ENCODE assay signal across 41 cellular contexts in genomic region chr11:126971305-126971704, GRCh38. TPM values are rescaled to one million over a fixed set of nuclear protein-coding genes. Genes with fewer than 3 reads are reported as not detected.
"Had no signal": no experiment of that assay in that cellular context is flagged by ENCODE, and none has a peak within 500 bp of the region (broad histone marks: within the 10 kb centered on the region; RNA-seq: fewer than 3 reads in every experiment).

No MANE protein-coding gene starts in this region.

- ATAC-seq: activated naive CD4-positive, alpha-beta T cell treated with anti-CD3 and anti-CD28 coated beads, Interleukin-2, amount 50 U/mL, for 72 hours; activated naive CD8-positive, alpha-beta T cell treated with anti-CD3 and anti-CD28 coated beads, Interleukin-2, amount 50 U/mL, for 24 hours; activated T-cell treated with anti-CD3 and anti-CD28 coated beads, Interleukin-2, amount 50 U/mL, for 4 hours; activated T-cell treated with anti-CD3 and anti-CD28 coated beads, Interleukin-2, amount 50 U/mL, for 72 hours; activated T-helper 17 cell treated with anti-CD3 and anti-CD28 coated beads, Interleukin-2, amount 50 U/mL, for 72 hours; body of pancreas had no signal

- H3K9me3 ChIP-seq: adrenal gland, ascending aorta, body of pancreas, breast epithelium had no signal

- DNase-seq: activated effector memory CD4-positive, alpha-beta T cell treated with anti-CD3 and anti-CD28 coated beads, Interleukin-2, amount 50 U/mL, for 16 hours; activated effector memory CD4-positive, alpha-beta T cell treated with Interleukin-2 at 50 U/mL for 16 hours; activated gamma-delta T cell; activated gamma-delta T cell treated with Interleukin-2 at 50 U/mL for 16 hours; activated naive CD4-positive, alpha-beta T cell; activated naive CD4-positive, alpha-beta T cell treated with anti-CD3 and anti-CD28 coated beads for 36 hours; activated naive CD4-positive, alpha-beta T cell treated with anti-CD3 and anti-CD28 coated beads, Interleukin-2, amount 10 ng/mL, durations not matched to agents 7 days and 5 days; activated naive CD4-positive, alpha-beta T cell treated with anti-CD3 and anti-CD28 coated beads, Interleukin-2, amount 50 U/mL, for 16 hours; activated naive CD4-positive, alpha-beta T cell treated with Interleukin-2 at 50 U/mL for 16 hours; activated naive CD8-positive, alpha-beta T cell treated with anti-CD3 and anti-CD28 coated beads for 36 hours; activated naive CD8-positive, alpha-beta T cell treated with anti-CD3 and anti-CD28 coated beads, Interleukin-2, amount 10 ng/mL, durations not matched to agents 7 days and 5 days; activated naive CD8-positive, alpha-beta T cell treated with anti-CD3 and anti-CD28 coated beads, Interleukin-2, amount 50 U/mL, for 24 hours; activated T-cell treated with anti-CD3 and anti-CD28 coated beads for 4 hours; activated T-cell treated with anti-CD3 and anti-CD28 coated beads, Interleukin-2, amount 50 U/mL, for 1 hour; activated T-cell treated with anti-CD3 and anti-CD28 coated beads, Interleukin-2, amount 50 U/mL, for 24 hours; activated T-cell treated with anti-CD3 and anti-CD28 coated beads, Interleukin-2, amount 50 U/mL, for 4 hours; activated T-cell treated with anti-CD3 and anti-CD28 coated beads, Interleukin-2, amount 50 U/mL, for 48 hours; activated T-cell treated with anti-CD3 and anti-CD28 coated beads, Interleukin-2, amount 50 U/mL, for 72 hours; adrenal gland; amniotic stem cell; amygdala; anterior cingulate cortex; aorta; body of pancreas; brain microvascular endothelial cell; caudate nucleus; central memory CD4-positive, alpha-beta T cell; cerebellar nuclear complex had no signal

- H3K9me3 Mint-ChIP-seq: activated naive CD4-positive, alpha-beta T cell treated with anti-CD3 and anti-CD28 coated beads for 36 hours; activated naive CD4-positive, alpha-beta T cell treated with anti-CD3 and anti-CD28 coated beads, Interleukin-2, amount 10 ng/mL, durations not matched to agents 7 days and 5 days; activated naive CD4-positive, alpha-beta T cell treated with anti-CD3 and anti-CD28 coated beads, Interleukin-2, amount 50 U/mL, for 24 hours; activated naive CD8-positive, alpha-beta T cell treated with anti-CD3 and anti-CD28 coated beads, Interleukin-2, amount 10 ng/mL, durations not matched to agents 7 days and 5 days; activated naive CD8-positive, alpha-beta T cell treated with anti-CD3 and anti-CD28 coated beads, Interleukin-2, amount 50 U/mL, for 24 hours; activated T-cell treated with anti-CD3 and anti-CD28 coated beads, Interleukin-2, amount 50 U/mL, for 24 hours; activated T-cell treated with anti-CD3 and anti-CD28 coated beads, Interleukin-2, amount 50 U/mL, for 4 hours; activated T-cell treated with anti-CD3 and anti-CD28 coated beads, Interleukin-2, amount 50 U/mL, for 72 hours; activated T-helper 1 cell treated with anti-CD3 and anti-CD28 coated beads, Interleukin-12 subunit alpha, Interleukin-12 subunit beta, Interleukin-2, Interleukin-4 antibody, amounts not matched to agents 30 ng/mL and 10 ng/mL and 1 ng/mL, durations not matched to agents 14 hours and 24 hours and 36 hours; activated T-helper 2 cell treated with anti-CD3 and anti-CD28 coated beads, Interferon-gamma antibody, Interleukin-2, Interleukin-4, amounts not matched to agents 10 μg/mL and 5 μg/mL and 100 μg/mL, durations not matched to agents 14 hours and 24 hours and 36 hours had no signal

- H3K36me3 Mint-ChIP-seq: activated naive CD4-positive, alpha-beta T cell treated with anti-CD3 and anti-CD28 coated beads, Interleukin-2, amount 10 ng/mL, durations not matched to agents 7 days and 5 days; activated naive CD4-positive, alpha-beta T cell treated with anti-CD3 and anti-CD28 coated beads, Interleukin-2, amount 50 U/mL, for 24 hours; activated naive CD4-positive, alpha-beta T cell treated with anti-CD3 and anti-CD28 coated beads, Interleukin-2, amount 50 U/mL, for 72 hours; activated naive CD8-positive, alpha-beta T cell; activated naive CD8-positive, alpha-beta T cell treated with anti-CD3 and anti-CD28 coated beads for 36 hours; activated naive CD8-positive, alpha-beta T cell treated with anti-CD3 and anti-CD28 coated beads, Interleukin-2, amount 10 ng/mL, durations not matched to agents 7 days and 5 days had no signal

- H3K4me3 ChIP-seq: adrenal gland, ascending aorta, body of pancreas, breast epithelium, cardiac muscle cell had no signal

- H3K4me3 Mint-ChIP-seq: activated naive CD4-positive, alpha-beta T cell treated with anti-CD3 and anti-CD28 coated beads for 36 hours; activated naive CD4-positive, alpha-beta T cell treated with anti-CD3 and anti-CD28 coated beads, Interleukin-2, amount 10 ng/mL, durations not matched to agents 7 days and 5 days; activated naive CD4-positive, alpha-beta T cell treated with anti-CD3 and anti-CD28 coated beads, Interleukin-2, amount 50 U/mL, for 24 hours; activated naive CD8-positive, alpha-beta T cell; activated naive CD8-positive, alpha-beta T cell treated with anti-CD3 and anti-CD28 coated beads for 36 hours; activated naive CD8-positive, alpha-beta T cell treated with anti-CD3 and anti-CD28 coated beads, Interleukin-2, amount 10 ng/mL, durations not matched to agents 7 days and 5 days; activated naive CD8-positive, alpha-beta T cell treated with anti-CD3 and anti-CD28 coated beads, Interleukin-2, amount 50 U/mL, for 24 hours; activated T-cell treated with anti-CD3 and anti-CD28 coated beads, Interleukin-2, amount 50 U/mL, for 24 hours; activated T-cell treated with anti-CD3 and anti-CD28 coated beads, Interleukin-2, amount 50 U/mL, for 4 hours; activated T-cell treated with anti-CD3 and anti-CD28 coated beads, Interleukin-2, amount 50 U/mL, for 72 hours; activated T-helper 1 cell treated with anti-CD3 and anti-CD28 coated beads, Interleukin-12 subunit alpha, Interleukin-12 subunit beta, Interleukin-2, Interleukin-4 antibody, amounts not matched to agents 30 ng/mL and 10 ng/mL and 1 ng/mL, durations not matched to agents 14 hours and 24 hours and 36 hours; activated T-helper 17 cell treated with anti-CD3 and anti-CD28 coated beads, Interleukin-2, amount 50 U/mL, for 72 hours; brain; central memory CD8-positive, alpha-beta T cell had no signal

- H3K27ac ChIP-seq: adrenal gland, ascending aorta, body of pancreas, brain microvascular endothelial cell, breast epithelium, cardiac muscle cell had no signal

- H3K27me3 Mint-ChIP-seq: brain had no signal

- H3K36me3 ChIP-seq: adrenal gland, ascending aorta, brain microvascular endothelial cell, breast epithelium, cardiac muscle cell had no signal

- H3K4me1 Mint-ChIP-seq: activated naive CD4-positive, alpha-beta T cell treated with anti-CD3 and anti-CD28 coated beads, Interleukin-2, amount 10 ng/mL, durations not matched to agents 7 days and 5 days; activated naive CD4-positive, alpha-beta T cell treated with anti-CD3 and anti-CD28 coated beads, Interleukin-2, amount 50 U/mL, for 24 hours; activated naive CD8-positive, alpha-beta T cell treated with anti-CD3 and anti-CD28 coated beads for 36 hours; activated naive CD8-positive, alpha-beta T cell treated with anti-CD3 and anti-CD28 coated beads, Interleukin-2, amount 10 ng/mL, durations not matched to agents 7 days and 5 days; activated naive CD8-positive, alpha-beta T cell treated with anti-CD3 and anti-CD28 coated beads, Interleukin-2, amount 50 U/mL, for 24 hours; activated T-helper 17 cell treated with anti-CD3 and anti-CD28 coated beads, Interleukin-2, amount 50 U/mL, for 72 hours; central memory CD8-positive, alpha-beta T cell had no signal

- H3K27me3 ChIP-seq: adrenal gland, ascending aorta, body of pancreas, brain microvascular endothelial cell had no signal

- H3K4me1 ChIP-seq: adrenal gland, ascending aorta, body of pancreas, breast epithelium had no signal

- FAIRE-seq: astrocyte, bronchial epithelial cell had no signal

- H3K27ac Mint-ChIP-seq: activated naive CD4-positive, alpha-beta T cell treated with anti-CD3 and anti-CD28 coated beads for 36 hours; activated naive CD4-positive, alpha-beta T cell treated with anti-CD3 and anti-CD28 coated beads, Interleukin-2, amount 10 ng/mL, durations not matched to agents 7 days and 5 days; activated naive CD4-positive, alpha-beta T cell treated with anti-CD3 and anti-CD28 coated beads, Interleukin-2, amount 50 U/mL, for 24 hours; activated naive CD8-positive, alpha-beta T cell; activated naive CD8-positive, alpha-beta T cell treated with anti-CD3 and anti-CD28 coated beads for 36 hours; activated naive CD8-positive, alpha-beta T cell treated with anti-CD3 and anti-CD28 coated beads, Interleukin-2, amount 10 ng/mL, durations not matched to agents 7 days and 5 days; activated naive CD8-positive, alpha-beta T cell treated with anti-CD3 and anti-CD28 coated beads, Interleukin-2, amount 50 U/mL, for 24 hours; activated T-cell treated with anti-CD3 and anti-CD28 coated beads, Interleukin-2, amount 50 U/mL, for 24 hours; activated T-cell treated with anti-CD3 and anti-CD28 coated beads, Interleukin-2, amount 50 U/mL, for 72 hours; activated T-helper 1 cell treated with anti-CD3 and anti-CD28 coated beads, Interleukin-12 subunit alpha, Interleukin-12 subunit beta, Interleukin-2, Interleukin-4 antibody, amounts not matched to agents 30 ng/mL and 10 ng/mL and 1 ng/mL, durations not matched to agents 14 hours and 24 hours and 36 hours; activated T-helper 17 cell treated with anti-CD3 and anti-CD28 coated beads, Interleukin-2, amount 50 U/mL, for 72 hours; activated T-helper 2 cell treated with anti-CD3 and anti-CD28 coated beads, Interferon-gamma antibody, Interleukin-2, Interleukin-4, amounts not matched to agents 10 μg/mL and 5 μg/mL and 100 μg/mL, durations not matched to agents 14 hours and 24 hours and 36 hours; brain had no signal

RNA-seq across cellular contexts. Expression of gene KIRREL3, which starts 29.3 kb away (rescaled TPM):
- total RNA-seq: activated naive CD4-positive, alpha-beta T cell treated with anti-CD3 and anti-CD28 coated beads for 36 hours; activated naive CD4-positive, alpha-beta T cell treated with anti-CD3 and anti-CD28 coated beads, Interleukin-2, amount 50 U/mL, for 72 hours; activated naive CD8-positive, alpha-beta T cell treated with anti-CD3 and anti-CD28 coated beads for 36 hours; activated naive CD8-positive, alpha-beta T cell treated with anti-CD3 and anti-CD28 coated beads, Interleukin-2, amount 10 ng/mL, durations not matched to agents 7 days and 5 days; activated T-cell treated with anti-CD3 and anti-CD28 coated beads, Interleukin-2, amount 50 U/mL, for 4 hours; activated T-cell treated with anti-CD3 and anti-CD28 coated beads, Interleukin-2, amount 50 U/mL, for 72 hours; activated T-helper 1 cell treated with anti-CD3 and anti-CD28 coated beads, Interleukin-12 subunit alpha, Interleukin-12 subunit beta, Interleukin-2, Interleukin-4 antibody, amounts not matched to agents 30 ng/mL and 10 ng/mL and 1 ng/mL, durations not matched to agents 14 hours and 24 hours and 36 hours; activated T-helper 17 cell treated with anti-CD3 and anti-CD28 coated beads, Interleukin-2, amount 50 U/mL, for 72 hours; activated T-helper 2 cell treated with anti-CD3 and anti-CD28 coated beads, Interferon-gamma antibody, Interleukin-2, Interleukin-4, amounts not matched to agents 10 μg/mL and 5 μg/mL and 100 μg/mL, durations not matched to agents 14 hours and 24 hours and 36 hours; ascending aorta; bronchial epithelial cell had no signal
- polyA plus RNA-seq: aorta had no signal
